1 cellular context compared by ENCODE assay signal in genomic region chr2:182814804-182815203, GRCh38.
TF ChIP-seq lines count a peak whose summit lies in the region.

No MANE protein-coding gene starts in this region.

TF ChIP-seq in HepG2, 621 proteins besides CTCF, POLR2A, EP300 and RAD21 (continued from another document and continues in another):
- TF ChIP-seq ZNF609 (CRISPR knock-in tag; IDR thresholded peaks at IDR 0.05; ENCODE audit: borderline replicate concordance) (no peak), MEIS2 (CRISPR knock-in tag; IDR thresholded peaks at IDR 0.05) (no peak), ZNF543 (CRISPR knock-in tag; IDR thresholded peaks at IDR 0.05) (no peak), ZBTB4 (CRISPR knock-in tag; IDR thresholded peaks at IDR 0.05; ENCODE audit: borderline replicate concordance) (no peak), ZNF343 (CRISPR knock-in tag; IDR thresholded peaks at IDR 0.05) (0 out of 2 replicates have a peak, but pooled peaks have one; percentile 28), ZNF574 (CRISPR knock-in tag; IDR thresholded peaks at IDR 0.05) (no peak), ZNF335 (CRISPR knock-in tag; IDR thresholded peaks at IDR 0.05) (no peak), HDAC2 (CRISPR knock-in tag; IDR thresholded peaks at IDR 0.05) (peak; percentile 40; the same call in 1 of the 2 replicates), KIAA2018 (CRISPR knock-in tag; IDR thresholded peaks at IDR 0.05; ENCODE audit: borderline replicate concordance) (no peak), MTA3 (CRISPR knock-in tag; IDR thresholded peaks at IDR 0.05) (no peak), ZNF333 (CRISPR knock-in tag; IDR thresholded peaks at IDR 0.05; ENCODE audit: borderline replicate concordance) (no peak), MATR3 (CRISPR knock-in tag; IDR thresholded peaks at IDR 0.05) (no peak), NKX3-1 (CRISPR knock-in tag; IDR thresholded peaks at IDR 0.05) (no peak), ELF3 (CRISPR knock-in tag; IDR thresholded peaks at IDR 0.05) (no peak), HES4 (CRISPR knock-in tag; IDR thresholded peaks at IDR 0.05; ENCODE audit: borderline replicate concordance) (no peak), TBX3 (IDR thresholded peaks at IDR 0.05; ENCODE audit: borderline replicate concordance) (no peak), ZNF569 (CRISPR knock-in tag; IDR thresholded peaks at IDR 0.05; ENCODE audit: borderline replicate concordance) (no peak), HOMEZ (CRISPR knock-in tag; IDR thresholded peaks at IDR 0.05; ENCODE audit: low read depth) (0 out of 2 replicates have a peak, but pooled peaks have one; percentile 35), KMT2B (CRISPR knock-in tag; IDR thresholded peaks at IDR 0.05) (no peak), ZNF331 (CRISPR knock-in tag; IDR thresholded peaks at IDR 0.05) (0 out of 2 replicates have a peak, but pooled peaks have one; percentile 62), ZNF232 (CRISPR knock-in tag; IDR thresholded peaks at IDR 0.05; ENCODE audit: borderline replicate concordance) (no peak), TCF7L2 (IDR thresholded peaks at IDR 0.05; ENCODE audit: low read depth, low read length) (no peak), FOXA1 (IDR thresholded peaks at IDR 0.05) (no peak), FOXA1 (CRISPR knock-in tag; IDR thresholded peaks at IDR 0.05) (no peak), ZNF362 (CRISPR knock-in tag; IDR thresholded peaks at IDR 0.05; ENCODE audit: borderline replicate concordance) (no peak), ZSCAN25 (CRISPR knock-in tag; IDR thresholded peaks at IDR 0.05) (no peak), ZNF264 (CRISPR knock-in tag; IDR thresholded peaks at IDR 0.05) (no peak), GPN1 (CRISPR knock-in tag; IDR thresholded peaks at IDR 0.05; ENCODE audit: borderline replicate concordance) (no peak), HNRNPL (IDR thresholded peaks at IDR 0.05; ENCODE audit: low read depth, low read length) (no peak), NR2F1 (CRISPR knock-in tag; IDR thresholded peaks at IDR 0.05) (no peak), MYNN (CRISPR knock-in tag; IDR thresholded peaks at IDR 0.05; ENCODE audit: low read depth) (no peak), ZNF784 (CRISPR knock-in tag; IDR thresholded peaks at IDR 0.05; ENCODE audit: borderline replicate concordance) (no peak), EED (CRISPR knock-in tag; IDR thresholded peaks at IDR 0.05) (no peak), ZNF180 (CRISPR knock-in tag; IDR thresholded peaks at IDR 0.05; ENCODE audit: borderline replicate concordance, low read depth) (no peak), ZNF780A (CRISPR knock-in tag; IDR thresholded peaks at IDR 0.05) (no peak), ZNF33B (CRISPR knock-in tag; IDR thresholded peaks at IDR 0.05) (no peak), ZNF33A (CRISPR knock-in tag; IDR thresholded peaks at IDR 0.05; ENCODE audit: borderline replicate concordance) (no peak)
